30 cellular contexts compared by ENCODE assay signal in genomic region chr14:105367116-105368031, GRCh38. TPM values are rescaled to one million over a fixed set of nuclear protein-coding genes. Genes with fewer than 3 reads are reported as not detected.
"Had no signal": no experiment of that assay in that cellular context is flagged by ENCODE, and none has a peak within 500 bp of the region (broad histone marks: within the 10 kb centered on the region; RNA-seq: fewer than 3 reads in every experiment).

No MANE protein-coding gene starts in this region.

- H3K27ac ChIP-seq: cardiac muscle cell, esophagus muscularis mucosa, foreskin keratinocyte, heart right ventricle, ovary, prostate gland, testis, transverse colon had no signal

- ATAC-seq: activated T-helper 17 cell treated with anti-CD3 and anti-CD28 coated beads, Interleukin-2, amount 50 U/mL, for 72 hours; foreskin keratinocyte; heart right ventricle; left ventricle myocardium superior; mucosa of descending colon; natural killer cell treated with Interleukin-12 subunit alpha and Interleukin-12 subunit beta and Interleukin-15 and Interleukin-18, amount 100 ng/mL, for 72 hours; stimulated activated naive B cell treated with anti-CD40 and anti-IgM and Interleukin-4, amounts not matched to agents 10 μg/mL and 1 μg/mL and 100 μg/mL, for 72 hours; T-cell had no signal

- H3K4me3 ChIP-seq: cardiac muscle cell, esophagus muscularis mucosa, heart right ventricle, mucosa of descending colon, ovary, prostate gland, smooth muscle cell, testis, transverse colon had no signal

- DNase-seq: activated CD4-positive, alpha-beta memory T cell treated with anti-CD3 and anti-CD28 coated beads, Interleukin-2, amount 10 ng/mL, durations not matched to agents 7 days and 5 days; activated CD4-positive, alpha-beta T cell treated with anti-CD3 and anti-CD28 coated beads for 1 hour; activated CD4-positive, alpha-beta T cell treated with anti-CD3 and anti-CD28 coated beads, Interleukin-2, amount 10 ng/mL, durations not matched to agents 7 days and 5 days; activated CD8-positive, alpha-beta memory T cell treated with anti-CD3 and anti-CD28 coated beads, Interleukin-2, amount 50 U/mL, for 48 hours; activated T-cell treated with anti-CD3 and anti-CD28 coated beads, Interleukin-2, amount 50 U/mL, for 24 hours; aorta; effector CD4-positive, alpha-beta T cell; foreskin keratinocyte; left ventricle myocardium superior; ovary; retina; stimulated activated CD4-positive, alpha-beta T cell treated with anti-CD3 and anti-CD28 coated beads, Interleukin-15, amount 100 ng/mL, for 24 hours; stimulated activated CD4-positive, alpha-beta T cell treated with anti-CD3 and anti-CD28 coated beads, Interleukin-2, amount 100 ng/mL, for 24 hours; stimulated activated naive B cell treated with anti-CD40 and anti-IgM and Interleukin-4, amounts not matched to agents 10 μg/mL and 1 μg/mL and 100 μg/mL, for 72 hours; T-cell; T1000; testis; transverse colon had no signal

- H3K4me1 ChIP-seq: foreskin keratinocyte, prostate gland, testis had no signal

- H3K9me3 Mint-ChIP-seq: activated CD4-positive, alpha-beta memory T cell treated with anti-CD3 and anti-CD28 coated beads, Interleukin-2, amount 10 ng/mL, durations not matched to agents 7 days and 5 days; activated CD4-positive, alpha-beta T cell treated with anti-CD3 and anti-CD28 coated beads, Interleukin-2, amount 10 ng/mL, durations not matched to agents 7 days and 5 days; activated T-cell treated with anti-CD3 and anti-CD28 coated beads, Interleukin-2, amount 50 U/mL, for 24 hours; activated T-helper 17 cell treated with anti-CD3 and anti-CD28 coated beads, Interleukin-2, amount 50 U/mL, for 72 hours; dendritic cell treated with granulocyte-macrophage colony-stimulating factor and Interleukin-4, amounts not matched to agents 40 ng/mL and 50 ng/mL, for 4 days; natural killer cell treated with Interleukin-12 subunit alpha and Interleukin-12 subunit beta and Interleukin-15 and Interleukin-18, amount 100 ng/mL, for 72 hours; stimulated activated naive B cell treated with anti-CD40 and anti-IgM and Interleukin-4, amounts not matched to agents 10 μg/mL and 1 μg/mL and 100 μg/mL, for 72 hours; T-cell had no signal

- H3K27me3 ChIP-seq: cardiac muscle cell, esophagus muscularis mucosa, foreskin keratinocyte, heart right ventricle, ovary, testis, transverse colon had no signal

- H3K36me3 Mint-ChIP-seq: natural killer cell treated with Interleukin-12 subunit alpha and Interleukin-12 subunit beta and Interleukin-15 and Interleukin-18, amount 100 ng/mL, for 72 hours had no signal

- H3K27me3 Mint-ChIP-seq: activated naive CD8-positive, alpha-beta T cell; activated T-cell treated with anti-CD3 and anti-CD28 coated beads, Interleukin-2, amount 50 U/mL, for 24 hours; activated T-helper 17 cell treated with anti-CD3 and anti-CD28 coated beads, Interleukin-2, amount 50 U/mL, for 72 hours; natural killer cell treated with Interleukin-12 subunit alpha and Interleukin-12 subunit beta and Interleukin-15 and Interleukin-18, amount 100 ng/mL, for 72 hours; stimulated activated naive B cell treated with anti-CD40 and anti-IgM and Interleukin-4, amounts not matched to agents 10 μg/mL and 1 μg/mL and 100 μg/mL, for 72 hours; T-cell had no signal

- H3K36me3 ChIP-seq: cardiac muscle cell, ovary, transverse colon had no signal

- H3K9me3 ChIP-seq: esophagus muscularis mucosa, mucosa of descending colon, ovary, prostate gland, testis, transverse colon had no signal

- H3K4me3 Mint-ChIP-seq: activated CD4-positive, alpha-beta memory T cell treated with anti-CD3 and anti-CD28 coated beads, Interleukin-2, amount 10 ng/mL, durations not matched to agents 7 days and 5 days; activated CD4-positive, alpha-beta T cell treated with anti-CD3 and anti-CD28 coated beads, Interleukin-2, amount 10 ng/mL, durations not matched to agents 7 days and 5 days; activated naive CD8-positive, alpha-beta T cell; activated T-cell treated with anti-CD3 and anti-CD28 coated beads, Interleukin-2, amount 50 U/mL, for 24 hours; activated T-helper 17 cell treated with anti-CD3 and anti-CD28 coated beads, Interleukin-2, amount 50 U/mL, for 72 hours; brain; dendritic cell treated with granulocyte-macrophage colony-stimulating factor and Interleukin-4, amounts not matched to agents 40 ng/mL and 50 ng/mL, for 4 days; natural killer cell treated with Interleukin-12 subunit alpha and Interleukin-12 subunit beta and Interleukin-15 and Interleukin-18, amount 100 ng/mL, for 72 hours; T-cell had no signal

- H3K27ac Mint-ChIP-seq: activated CD4-positive, alpha-beta memory T cell treated with anti-CD3 and anti-CD28 coated beads, Interleukin-2, amount 10 ng/mL, durations not matched to agents 7 days and 5 days; activated CD4-positive, alpha-beta T cell treated with anti-CD3 and anti-CD28 coated beads, Interleukin-2, amount 10 ng/mL, durations not matched to agents 7 days and 5 days; activated naive CD8-positive, alpha-beta T cell; activated T-cell treated with anti-CD3 and anti-CD28 coated beads, Interleukin-2, amount 50 U/mL, for 24 hours; activated T-helper 17 cell treated with anti-CD3 and anti-CD28 coated beads, Interleukin-2, amount 50 U/mL, for 72 hours; brain; dendritic cell treated with granulocyte-macrophage colony-stimulating factor and Interleukin-4, amounts not matched to agents 40 ng/mL and 50 ng/mL, for 4 days; natural killer cell treated with Interleukin-12 subunit alpha and Interleukin-12 subunit beta and Interleukin-15 and Interleukin-18, amount 100 ng/mL, for 72 hours; stimulated activated naive B cell treated with anti-CD40 and anti-IgM and Interleukin-4, amounts not matched to agents 10 μg/mL and 1 μg/mL and 100 μg/mL, for 72 hours; T-cell had no signal

RNA-seq across cellular contexts. Expression of gene TEX22, which starts 31.0 kb away (rescaled TPM):
- total RNA-seq: mesenteric fat pad had no signal
